In genomic region chr4:673349-674091, GRCh38 we compare ENCODE assay signal across 8 cellular contexts. TPM values are rescaled to one million over a fixed set of nuclear protein-coding genes. Genes with fewer than 3 reads are reported as not detected.
DNase-seq lines count a peak whose midpoint lies in the region; TF ChIP-seq lines count a peak whose summit lies in the region.

No MANE protein-coding gene starts in this region.

- DNase-seq in COLO668 (lab: John Stamatoyannopoulos, UW; ENCODE audit: unreplicated experiment) (peak; percentile 38), NB4 (ENCODE audit: low read depth) (peak; percentile 58), choroid plexus epithelial cell (ENCODE audit: low read depth) (no peak), lung microvascular endothelial cell (ENCODE audit: low read depth in 2 of 2) (peak; percentile 33 to 47), uterus (no peak), globus pallidus (ENCODE audit: low spot score) (no peak), NCI-H510A (lab: John Stamatoyannopoulos, UW) (no peak)
- no peak for DNase-seq in activated CD4-positive, CD25-positive, alpha-beta regulatory T cell treated with anti-CD3 and anti-CD28 coated beads, Interleukin-2, amount 50 U/mL, for 72 hours

- no peaks in the 10 kb centered on the region for H3K36me3 ChIP-seq in uterus

- no peaks in the 10 kb centered on the region for H3K27me3 ChIP-seq in uterus

- peak overlapping the region; percentile 81 to 91 for H3K27ac ChIP-seq in uterus

- intact Hi-C loops in uterus (cut with DNase I; ENCODE audit: low total_unique reads): no loop called here

- TF ChIP-seq POLR2A in NB4 (IDR thresholded peaks at IDR 0.05; ENCODE audit: extremely low read depth, insufficient read length) (no peak), uterus (IDR thresholded peaks at IDR 0.05) (no peak)

- TF ChIP-seq CTCF in NB4 (IDR thresholded peaks at IDR 0.05; ENCODE audit: low read depth, low read length) (no peak), choroid plexus epithelial cell (conservative IDR thresholded peaks at IDR 0.05; ENCODE audit: low read depth, low read length) (no peak), uterus (IDR thresholded peaks at IDR 0.05) (no peak)

- no peaks in the 10 kb centered on the region for H3K9me3 ChIP-seq in uterus

- peaks cover 6 to 7% of the 10 kb centered on the region in 2 donors for H3K4me1 ChIP-seq in uterus

- H3K4me3 ChIP-seq in NB4 (ENCODE audit: low read depth, low read length): peak overlapping the region; percentile 84
- H3K4me3 ChIP-seq in choroid plexus epithelial cell (ENCODE audit: low read depth, low read length): peak overlapping the region; percentile 92
- H3K4me3 ChIP-seq in uterus: peak overlapping the region; percentile 71 to 73

RNA-seq across cellular contexts. Expression of gene ATP5ME, which starts 0.6 kb away (rescaled TPM):
- total RNA-seq in lung microvascular endothelial cell (215 and 297 TPM in 2 replicates), uterus (100 to 1,000 TPM in 1 of 4 donors, 10 to 100 TPM in 3; 24.1 to 168 (median 64.2) TPM)

RNA-seq across cellular contexts. Expression of gene MYL5, which starts 0.8 kb away (rescaled TPM):
- total RNA-seq in lung microvascular endothelial cell (8.3 and 18.3 TPM in 2 replicates), uterus (1 to 10 TPM in 2 of 4 donors, not detected in 2; 4.6 to 9.9 TPM)

RNA-seq across cellular contexts. Expression of gene SLC49A3, which starts 15.4 kb away (rescaled TPM):
- 4.1 and 7.7 TPM in 2 replicates for total RNA-seq in lung microvascular endothelial cell
- total RNA-seq in uterus: 10 to 100 TPM in 1 of 4 donors, 1 to 10 TPM in 3; 1.2 to 12.6 (median 2.8) TPM

RNA-seq across cellular contexts. Expression of gene PCGF3, which starts 32.1 kb away (rescaled TPM):
- total RNA-seq in lung microvascular endothelial cell (30.5 and 47.8 TPM in 2 replicates), uterus (10 to 100 TPM; 17.7 to 80.6 (median 53.4) TPM)

RNA-seq across cellular contexts. Expression of gene PDE6B, which starts 48.1 kb away (rescaled TPM):
- 1.7 and 7.5 TPM in 2 replicates for total RNA-seq in lung microvascular endothelial cell
- total RNA-seq in uterus: 10 to 100 TPM in 1 of 4 donors, 1 to 10 TPM in 1, under 1 TPM in 1, not detected in 1; 0.26 to 16.2 (median 1.2) TPM

Comparison
In these comparisons a context has a peak if more than half of its experiments do, and no peak if none do; other contexts are left out.
1. DNase-seq: peak in COLO668 (single experiment), NB4 (single experiment) and lung microvascular endothelial cell (2 of 2); none in choroid plexus epithelial cell (single experiment), uterus (0 of 2), globus pallidus (single experiment), NCI-H510A (single experiment) and activated CD4-positive, CD25-positive, alpha-beta regulatory T cell treated with anti-CD3 and anti-CD28 coated beads, Interleukin-2, amount 50 U/mL, for 72 hours (single experiment).
2. Peak in every context shown above with its lines, with median percentiles within 50 percentile points of each other: H3K4me3 ChIP-seq.